In the genomic region with DNA sequence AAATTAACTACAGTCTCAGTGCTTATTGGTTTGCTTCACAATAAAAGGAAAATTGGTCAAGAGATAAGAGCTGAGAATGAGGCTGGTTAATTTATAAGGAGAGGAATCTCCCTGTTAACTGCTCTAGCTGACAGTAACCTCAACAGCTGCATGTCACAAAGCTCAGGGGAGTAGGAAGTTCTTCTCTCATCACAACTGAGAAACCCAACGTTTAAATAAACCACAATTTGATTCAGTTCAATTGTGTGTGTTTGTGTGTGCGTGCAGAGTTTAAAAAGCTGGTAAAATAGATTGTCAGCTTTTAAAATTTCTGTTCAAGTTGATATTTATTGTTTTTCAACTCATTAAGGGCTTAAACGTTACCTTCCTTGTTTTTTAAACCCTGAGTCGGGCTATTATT, we compare ENCODE assay signal across 14 cellular contexts. TPM values are rescaled to one million over a fixed set of nuclear protein-coding genes. Genes with fewer than 3 reads are reported as not detected.
DNase-seq lines count a peak whose midpoint lies in the region; ATAC-seq and TF ChIP-seq lines count a peak whose summit lies in the region.
"Had no signal": no experiment of that assay in that cellular context is flagged by ENCODE, and none has a peak within 500 bp of the region (broad histone marks: within the 10 kb centered on the region; RNA-seq: fewer than 3 reads in every experiment).

No MANE protein-coding gene starts in this region.

- peak overlapping the region; percentile 99; the same call in 1 of the 2 replicates for H3K9ac ChIP-seq in BLaER1

- TF ChIP-seq CTCF in GM12865 (IDR thresholded peaks at IDR 0.05; ENCODE audit: insufficient read depth, low read depth, low read length, missing control alignments), result no peak

- no peaks in the 10 kb centered on the region for H3K9me3 Mint-ChIP-seq in activated T-helper 1 cell treated with anti-CD3 and anti-CD28 coated beads, Interleukin-12 subunit alpha, Interleukin-12 subunit beta, Interleukin-2, Interleukin-4 antibody, amounts not matched to agents 30 ng/mL and 10 ng/mL and 1 ng/mL, durations not matched to agents 14 hours and 24 hours and 36 hours
- H3K9me3 Mint-ChIP-seq in natural killer cell treated with Interleukin-12 subunit alpha and Interleukin-12 subunit beta and Interleukin-15 and Interleukin-18, amount 100 ng/mL, for 72 hours, result no peaks in the 10 kb centered on the region

- peaks cover 59% of the 10 kb centered on the region for H3K4me1 Mint-ChIP-seq in activated T-helper 1 cell treated with anti-CD3 and anti-CD28 coated beads, Interleukin-12 subunit alpha, Interleukin-12 subunit beta, Interleukin-2, Interleukin-4 antibody, amounts not matched to agents 30 ng/mL and 10 ng/mL and 1 ng/mL, durations not matched to agents 14 hours and 24 hours and 36 hours (ENCODE audit: low read depth)
- H3K4me1 Mint-ChIP-seq in natural killer cell treated with Interleukin-12 subunit alpha and Interleukin-12 subunit beta and Interleukin-15 and Interleukin-18, amount 100 ng/mL, for 72 hours (ENCODE audit: low read depth in 2 of 2), result peaks cover 28 to 43% of the 10 kb centered on the region in 2 donors

- peak; percentile 6 for DNase-seq in GM12865 (ENCODE audit: low read depth)
- DNase-seq in Kasumi-1 (lab: John Stamatoyannopoulos, UW), result peak; percentile 83 to 84
- no peak for DNase-seq in activated T-helper 1 cell treated with anti-CD3 and anti-CD28 coated beads, Interleukin-12 subunit alpha, Interleukin-12 subunit beta, Interleukin-2, Interleukin-4 antibody, amounts not matched to agents 30 ng/mL and 10 ng/mL and 1 ng/mL, durations not matched to agents 14 hours and 24 hours and 36 hours (ENCODE audit: low spot score)
- no peak for DNase-seq in natural killer cell treated with Interleukin-12 subunit alpha and Interleukin-12 subunit beta and Interleukin-15 and Interleukin-18, amount 100 ng/mL, for 72 hours (ENCODE audit: low spot score)
- no peak for DNase-seq in NCI-H446 treated with DMSO at 0.1 percent for 48 hours (lab: John Stamatoyannopoulos, UW)
- no peak for DNase-seq in NCI-H1105 (lab: John Stamatoyannopoulos, UW)
- DNase-seq: aorta, dorsolateral prefrontal cortex, MG63, NCI-H524, substantia nigra had no signal

- H3K27ac ChIP-seq in BLaER1, result peak overlapping the region; percentile 99
- H3K27ac ChIP-seq: dorsolateral prefrontal cortex, SK-N-MC had no signal

- H3K9me3 ChIP-seq in BLaER1, result peaks cover 3% of the 10 kb centered on the region; the same call in 1 of the 2 replicates
- H3K9me3 ChIP-seq: MG63 had no signal

- intact Hi-C loops in activated T-helper 1 cell treated with anti-CD3 and anti-CD28 coated beads, Interleukin-12 subunit alpha, Interleukin-12 subunit beta, Interleukin-2, Interleukin-4 antibody, amounts not matched to agents 30 ng/mL and 10 ng/mL and 1 ng/mL, durations not matched to agents 14 hours and 24 hours and 36 hours (cut with micrococcal nuclease), result loop anchor here (5.0 to 10.0 kb wide), 4 partner anchors 56 to 1418 kb away; no protein-coding TSS in a partner anchor

- H3K4me2 ChIP-seq in BLaER1, result peak overlapping the region; percentile 92

- no peaks in the 10 kb centered on the region for H3K36me3 ChIP-seq in BLaER1
- H3K36me3 ChIP-seq: MG63 had no signal

- peak overlapping the region; percentile 15 for H3K27ac Mint-ChIP-seq in activated T-helper 1 cell treated with anti-CD3 and anti-CD28 coated beads, Interleukin-12 subunit alpha, Interleukin-12 subunit beta, Interleukin-2, Interleukin-4 antibody, amounts not matched to agents 30 ng/mL and 10 ng/mL and 1 ng/mL, durations not matched to agents 14 hours and 24 hours and 36 hours
- peak overlapping the region in 1 of 2 donors; percentile 14 for H3K27ac Mint-ChIP-seq in natural killer cell treated with Interleukin-12 subunit alpha and Interleukin-12 subunit beta and Interleukin-15 and Interleukin-18, amount 100 ng/mL, for 72 hours

- peaks cover 8% of the 10 kb centered on the region for H3K36me3 Mint-ChIP-seq in activated T-helper 1 cell treated with anti-CD3 and anti-CD28 coated beads, Interleukin-12 subunit alpha, Interleukin-12 subunit beta, Interleukin-2, Interleukin-4 antibody, amounts not matched to agents 30 ng/mL and 10 ng/mL and 1 ng/mL, durations not matched to agents 14 hours and 24 hours and 36 hours (ENCODE audit: low read depth)
- no peaks in the 10 kb centered on the region for H3K36me3 Mint-ChIP-seq in natural killer cell treated with Interleukin-12 subunit alpha and Interleukin-12 subunit beta and Interleukin-15 and Interleukin-18, amount 100 ng/mL, for 72 hours

- H3K27me3 Mint-ChIP-seq in activated T-helper 1 cell treated with anti-CD3 and anti-CD28 coated beads, Interleukin-12 subunit alpha, Interleukin-12 subunit beta, Interleukin-2, Interleukin-4 antibody, amounts not matched to agents 30 ng/mL and 10 ng/mL and 1 ng/mL, durations not matched to agents 14 hours and 24 hours and 36 hours (ENCODE audit: insufficient read depth), result no peaks in the 10 kb centered on the region
- no peaks in the 10 kb centered on the region for H3K27me3 Mint-ChIP-seq in natural killer cell treated with Interleukin-12 subunit alpha and Interleukin-12 subunit beta and Interleukin-15 and Interleukin-18, amount 100 ng/mL, for 72 hours

- H3K27me3 ChIP-seq in BLaER1, result no peaks in the 10 kb centered on the region
- H3K27me3 ChIP-seq: MG63 had no signal

- peak overlapping the region; percentile 16 for H3K4me3 Mint-ChIP-seq in activated T-helper 1 cell treated with anti-CD3 and anti-CD28 coated beads, Interleukin-12 subunit alpha, Interleukin-12 subunit beta, Interleukin-2, Interleukin-4 antibody, amounts not matched to agents 30 ng/mL and 10 ng/mL and 1 ng/mL, durations not matched to agents 14 hours and 24 hours and 36 hours
- H3K4me3 Mint-ChIP-seq in natural killer cell treated with Interleukin-12 subunit alpha and Interleukin-12 subunit beta and Interleukin-15 and Interleukin-18, amount 100 ng/mL, for 72 hours, result no peak overlapping the region

- H3K4me1 ChIP-seq in BLaER1, result peaks cover 81% of the 10 kb centered on the region

- peak overlapping the region; percentile 90 for H3K4me3 ChIP-seq in BLaER1
- no peak overlapping the region for H3K4me3 ChIP-seq in GM12865 (ENCODE audit: low read depth, low read length)
- H3K4me3 ChIP-seq: dorsolateral prefrontal cortex, MG63, SK-N-MC had no signal

- no peak for ATAC-seq in HG03095 (IDR thresholded peaks at IDR 0.05; ENCODE audit: unreplicated experiment)
- ATAC-seq in natural killer cell treated with Interleukin-12 subunit alpha and Interleukin-12 subunit beta and Interleukin-15 and Interleukin-18, amount 100 ng/mL, for 72 hours, result no peak

- peaks cover 1% of the 10 kb centered on the region for H4K20me1 ChIP-seq in BLaER1

RNA-seq across cellular contexts. Expression of a gene that starts 3.5 kb away (rescaled TPM):
- total RNA-seq in activated T-helper 1 cell treated with anti-CD3 and anti-CD28 coated beads, Interleukin-12 subunit alpha, Interleukin-12 subunit beta, Interleukin-2, Interleukin-4 antibody, amounts not matched to agents 30 ng/mL and 10 ng/mL and 1 ng/mL, durations not matched to agents 14 hours and 24 hours and 36 hours, result 58.2 and 59.6 TPM in 2 replicates
- total RNA-seq in natural killer cell treated with Interleukin-12 subunit alpha and Interleukin-12 subunit beta and Interleukin-15 and Interleukin-18, amount 100 ng/mL, for 72 hours, result 10 to 100 TPM; 37.3 to 38.6 TPM

Comparison
In these comparisons a context has a peak if more than half of its experiments do, and no peak if none do; other contexts are left out.
1. DNase-seq: peak in GM12865 (single experiment) and Kasumi-1 (2 of 2); none in activated T-helper 1 cell treated with anti-CD3 and anti-CD28 coated beads, Interleukin-12 subunit alpha, Interleukin-12 subunit beta, Interleukin-2, Interleukin-4 antibody, amounts not matched to agents 30 ng/mL and 10 ng/mL and 1 ng/mL, durations not matched to agents 14 hours and 24 hours and 36 hours (single experiment), natural killer cell treated with Interleukin-12 subunit alpha and Interleukin-12 subunit beta and Interleukin-15 and Interleukin-18, amount 100 ng/mL, for 72 hours (single experiment), NCI-H446 treated with DMSO at 0.1 percent for 48 hours (single experiment) and NCI-H1105 (single experiment).